Comparison of ENCODE assay signal across 1 cellular context in genomic region chr19:5987077-5987818, GRCh38.
A peak's percentile ranks its signal among the peaks of the same experiment; 100 is the strongest.
TF ChIP-seq lines count a peak whose summit lies in the region.

No MANE protein-coding gene starts in this region.

TF ChIP-seq in IMR-90, 13 proteins besides CTCF, POLR2A, EP300 and RAD21:
- no peak for TF ChIP-seq ELK1 (IDR thresholded peaks at IDR 0.05; ENCODE audit: borderline replicate concordance, low read depth, low read length)
- no peak for TF ChIP-seq NFE2L2 (IDR thresholded peaks at IDR 0.05; ENCODE audit: low read depth, low read length)
- TF ChIP-seq USF2 (IDR thresholded peaks at IDR 0.05; ENCODE audit: low read depth, low read length) = no peak
- no peak for TF ChIP-seq FOS (IDR thresholded peaks at IDR 0.05; ENCODE audit: low read depth, low read length)
- no peak for TF ChIP-seq CHD1 (IDR thresholded peaks at IDR 0.05; ENCODE audit: low read depth, low read length)
- peak; percentile 76 for TF ChIP-seq SMC3 (IDR thresholded peaks at IDR 0.05; ENCODE audit: low read depth, low read length)
- TF ChIP-seq MXI1 (IDR thresholded peaks at IDR 0.05; ENCODE audit: borderline replicate concordance, low read depth, low read length) = no peak
- TF ChIP-seq MAZ (IDR thresholded peaks at IDR 0.05; ENCODE audit: borderline replicate concordance, low read depth, low read length) = no peak
